ENCODE assay signal across 1 cellular context in the genomic region with DNA sequence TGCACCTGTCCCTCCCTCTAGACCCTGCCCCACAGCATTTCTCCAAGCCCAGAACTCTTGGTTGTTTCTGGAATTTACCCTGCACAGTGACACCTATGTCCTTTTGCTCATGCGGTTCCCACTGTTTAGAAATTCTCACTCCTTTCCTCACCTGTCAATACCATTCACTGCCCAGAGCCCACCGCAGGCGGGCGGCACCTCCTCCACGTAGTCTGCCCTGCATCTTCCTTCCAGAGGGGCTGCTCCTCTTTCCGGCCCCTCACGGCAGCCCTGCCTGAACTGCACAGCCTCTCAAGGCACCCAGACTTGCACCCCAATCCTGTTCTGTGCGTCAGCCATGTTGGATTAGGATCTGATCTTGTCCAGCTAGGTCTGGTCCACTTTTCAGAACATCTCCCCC. TPM values are rescaled to one million over a fixed set of nuclear protein-coding genes. Genes with fewer than 3 reads are reported as not detected.
"Had no signal": no experiment of that assay in that cellular context is flagged by ENCODE, and none has a peak within 500 bp of the region (broad histone marks: within the 10 kb centered on the region; RNA-seq: fewer than 3 reads in every experiment).

No MANE protein-coding gene starts in this region.

RNA-seq across cellular contexts. Expression of a gene that starts 51.4 kb away (rescaled TPM):
- total RNA-seq: G401 had no signal
